ENCODE assay signal across 8 cellular contexts in genomic region chr2:102063948-102064678, GRCh38.
A peak's percentile ranks its signal among the peaks of the same experiment; 100 is the strongest.
DNase-seq lines count a peak whose midpoint lies in the region; ATAC-seq and TF ChIP-seq lines count a peak whose summit lies in the region.

No MANE protein-coding gene starts in this region.

- TF ChIP-seq EP300 in gastroesophageal sphincter (IDR thresholded peaks at IDR 0.05): peak; percentile 64

- H3K9me3 ChIP-seq in gastroesophageal sphincter (no peaks in the 10 kb centered on the region), osteoblast (ENCODE audit: low read depth, low read length) (peaks cover 8% of the 10 kb centered on the region)

- peak; percentile 94 for ATAC-seq in gastroesophageal sphincter
- ATAC-seq in GM19395 (IDR thresholded peaks at IDR 0.05; ENCODE audit: unreplicated experiment): no peak

- H3K4me1 ChIP-seq in gastroesophageal sphincter (peaks cover 13 to 64% (median 53%) of the 10 kb centered on the region in 3 donors), osteoblast (ENCODE audit: insufficient read depth, low read length) (peaks cover 39% of the 10 kb centered on the region)

- no peaks in the 10 kb centered on the region for H3K79me2 ChIP-seq in osteoblast (ENCODE audit: insufficient read depth, low read length)

- no peaks in the 10 kb centered on the region for H4K20me1 ChIP-seq in osteoblast (ENCODE audit: insufficient read depth, low read length)

- TF ChIP-seq CTCF in AG10803 (conservative IDR thresholded peaks at IDR 0.05; ENCODE audit: low read length): no peak
- TF ChIP-seq CTCF in gastroesophageal sphincter (IDR thresholded peaks at IDR 0.05): peak in 1 of 4 experiments; percentile 7
- no peak for TF ChIP-seq CTCF in osteoblast (IDR thresholded peaks at IDR 0.05; ENCODE audit: extremely low read depth, low read depth, low read length)

- DNase-seq in AG10803 (ENCODE audit: low read depth) (peak; percentile 99), HT-29 (ENCODE audit: low spot score) (peak; percentile 64), osteoblast (ENCODE audit: insufficient read length, low spot score, missing footprints) (peak; percentile 95), NCI-H748 treated with DMSO at 0.1 percent for 48 hours (lab: John Stamatoyannopoulos, UW) (no peak), COR-L47 (lab: John Stamatoyannopoulos, UW) (no peak)
- DNase-seq in activated CD4-positive, alpha-beta T cell treated with anti-CD3 and anti-CD28 coated beads for 48 hours: peak; percentile 70

- H3K27ac ChIP-seq in gastroesophageal sphincter (peak overlapping the region; percentile 88 to 99 (median 92)), osteoblast (ENCODE audit: low read depth, low read length) (peak overlapping the region; percentile 95)

- peak overlapping the region; percentile 61 for H2AFZ ChIP-seq in osteoblast (ENCODE audit: low read length)

- TF ChIP-seq POLR2A in gastroesophageal sphincter (IDR thresholded peaks at IDR 0.05): no peak

- H3K36me3 ChIP-seq in gastroesophageal sphincter (no peaks in the 10 kb centered on the region), osteoblast (ENCODE audit: insufficient read depth, low read length) (no peaks in the 10 kb centered on the region)

- peak overlapping the region; percentile 28 for H3K4me3 ChIP-seq in AG10803 (ENCODE audit: low read length)
- no peak overlapping the region for H3K4me3 ChIP-seq in gastroesophageal sphincter
- H3K4me3 ChIP-seq in osteoblast (ENCODE audit: insufficient read depth, low read length): peak overlapping the region; percentile 60

- H3K27me3 ChIP-seq in gastroesophageal sphincter (no peaks in the 10 kb centered on the region), osteoblast (ENCODE audit: insufficient read depth, low read length) (no peaks in the 10 kb centered on the region)

- WGBS in gastroesophageal sphincter (ENCODE audit: low coverage in 1 of 2), 2 donors: 3 to 30% methylated on average over 4 of the region's 9 CpGs

- H3K4me2 ChIP-seq in osteoblast (ENCODE audit: insufficient read depth, low read length): peak overlapping the region; percentile 87

Comparison
In these comparisons a context has a peak if more than half of its experiments do, and no peak if none do; other contexts are left out.
1. DNase-seq: peak in AG10803 (single experiment), HT-29 (single experiment), activated CD4-positive, alpha-beta T cell treated with anti-CD3 and anti-CD28 coated beads for 48 hours (single experiment) and osteoblast (single experiment); none in NCI-H748 treated with DMSO at 0.1 percent for 48 hours (single experiment) and COR-L47 (single experiment).
2. H3K4me3 ChIP-seq: peak in AG10803 (single experiment) and osteoblast (single experiment); none in gastroesophageal sphincter (0 of 2).